ENCODE assay signal across 22 cellular contexts in genomic region chr18:22504251-22504650, GRCh38.
DNase-seq lines count a peak whose midpoint lies in the region; ATAC-seq and TF ChIP-seq lines count a peak whose summit lies in the region.
"Had no signal": no experiment of that assay in that cellular context is flagged by ENCODE, and none has a peak within 500 bp of the region (broad histone marks: within the 10 kb centered on the region; RNA-seq: fewer than 3 reads in every experiment).

No MANE protein-coding gene starts in this region.

- intact Hi-C loops in colonic mucosa (cut with DNase I) (no loop called here), sciatic nerve (cut with DNase I) (no loop called here)

- H3K27me3 ChIP-seq in ACC112 (ENCODE audit: insufficient read depth, low read length) (no peaks in the 10 kb centered on the region), colonic mucosa (no peaks in the 10 kb centered on the region), right atrium auricular region (no peaks in the 10 kb centered on the region)
- H3K27me3 ChIP-seq: BLaER1 treated with 17β-estradiol and CSF1 and Interleukin-3, amounts not matched to agents 10 nM and 100 nM; body of pancreas had no signal

- ATAC-seq in sciatic nerve (peak; percentile 22), HG02870 (IDR thresholded peaks at IDR 0.05; ENCODE audit: unreplicated experiment) (no peak), HG02610 (IDR thresholded peaks at IDR 0.05; ENCODE audit: unreplicated experiment) (no peak)
- ATAC-seq: activated naive CD4-positive, alpha-beta T cell treated with anti-CD3 and anti-CD28 coated beads, Interleukin-2, amount 50 U/mL, for 72 hours; HCT116 had no signal

- H3K36me3 ChIP-seq in ACC112 (ENCODE audit: insufficient read depth, low read length): no peaks in the 10 kb centered on the region
- no peaks in the 10 kb centered on the region for H3K36me3 ChIP-seq in colonic mucosa
- H3K36me3 ChIP-seq in right atrium auricular region: no peaks in the 10 kb centered on the region
- H3K36me3 ChIP-seq: BLaER1 treated with 17β-estradiol and CSF1 and Interleukin-3, amounts not matched to agents 10 nM and 100 nM; prostate gland had no signal

- no peaks in the 10 kb centered on the region for H3K79me2 ChIP-seq in ACC112 (ENCODE audit: control insufficient read depth, insufficient read depth, low read length, unreplicated experiment)

- H3K4me3 ChIP-seq in ACC112 (ENCODE audit: low read depth, low read length): no peak overlapping the region
- no peak overlapping the region for H3K4me3 ChIP-seq in colonic mucosa
- H3K4me3 ChIP-seq in right atrium auricular region: no peak overlapping the region
- H3K4me3 ChIP-seq: BLaER1 treated with 17β-estradiol and CSF1 and Interleukin-3, amounts not matched to agents 10 nM and 100 nM; body of pancreas; prostate gland had no signal

- no peak overlapping the region for H2AFZ ChIP-seq in ACC112 (ENCODE audit: low read length, unreplicated experiment)

- H3K9me3 ChIP-seq in colonic mucosa (no peaks in the 10 kb centered on the region), right atrium auricular region (no peaks in the 10 kb centered on the region)
- H3K9me3 ChIP-seq: BLaER1 treated with 17β-estradiol and CSF1 and Interleukin-3, amounts not matched to agents 10 nM and 100 nM; body of pancreas; prostate gland had no signal

- DNase-seq in colonic mucosa (no peak), right atrium auricular region (ENCODE audit: low spot score) (no peak), sciatic nerve (ENCODE audit: low spot score) (no peak), NCI-H345 (lab: John Stamatoyannopoulos, UW) (no peak), foreskin melanocyte (no peak)
- DNase-seq: Calu3; hippocampal formation; islet precursor cell; NCI-H1417 treated with DMSO at 0.1 percent for 48 hours; NCI-H2171; NCI-H69; SHP77; small intestine; stimulated activated CD4-positive, alpha-beta T cell treated with anti-CD3 and anti-CD28 coated beads, Interleukin-4, amount 100 ng/mL, for 1 hour had no signal

- peaks cover 20% of the 10 kb centered on the region for H3K4me1 ChIP-seq in ACC112 (ENCODE audit: control insufficient read depth, insufficient read depth, low read length, unreplicated experiment)
- H3K4me1 ChIP-seq in colonic mucosa: no peaks in the 10 kb centered on the region
- peaks cover 0 to 23% of the 10 kb centered on the region in 2 donors for H3K4me1 ChIP-seq in right atrium auricular region
- H3K4me1 ChIP-seq: BLaER1 treated with 17β-estradiol and CSF1 and Interleukin-3, amounts not matched to agents 10 nM and 100 nM; prostate gland had no signal

- no peak overlapping the region for H3K9ac ChIP-seq in colonic mucosa (ENCODE audit: low read depth in 2 of 2, low read length in 2 of 2)
- H3K9ac ChIP-seq: BLaER1 treated with 17β-estradiol and CSF1 and Interleukin-3, amounts not matched to agents 10 nM and 100 nM had no signal

- H3K27ac ChIP-seq in ACC112 (ENCODE audit: low read depth, low read length) (peak overlapping the region; percentile 74; the same call in 1 of the 2 replicates), colonic mucosa (peak overlapping the region; percentile 14), right atrium auricular region (peak overlapping the region; percentile 26 to 58)
- H3K27ac ChIP-seq: BLaER1 treated with 17β-estradiol and CSF1 and Interleukin-3, amounts not matched to agents 10 nM and 100 nM; body of pancreas; prostate gland had no signal

- TF ChIP-seq CTCF in colonic mucosa (IDR thresholded peaks at IDR 0.05) (no peak), right atrium auricular region (IDR thresholded peaks at IDR 0.05) (no peak)

Comparison
In these comparisons a context has a peak if more than half of its experiments do, and no peak if none do; other contexts are left out.
1. H3K27ac ChIP-seq: peak in every context shown above with its lines; median percentile 74 in ACC112; 42 in right atrium auricular region; 14 in colonic mucosa.